23 cellular contexts compared by ENCODE assay signal in genomic region chr15:95609096-95609495, GRCh38.
A peak's percentile ranks its signal among the peaks of the same experiment; 100 is the strongest.
DNase-seq lines count a peak whose midpoint lies in the region; TF ChIP-seq lines count a peak whose summit lies in the region.
"Had no signal": no experiment of that assay in that cellular context is flagged by ENCODE, and none has a peak within 500 bp of the region (broad histone marks: within the 10 kb centered on the region; RNA-seq: fewer than 3 reads in every experiment).

No MANE protein-coding gene starts in this region.

- intact Hi-C loops in head of caudate nucleus (cut with DNase I): no loop called here

- no peaks in the 10 kb centered on the region for H3K36me3 Mint-ChIP-seq in nephron progenitor cell (ENCODE audit: low read depth)
- H3K36me3 Mint-ChIP-seq in chondrocyte (ENCODE audit: low read depth): no peaks in the 10 kb centered on the region
- H3K36me3 Mint-ChIP-seq: activated CD8-positive, alpha-beta memory T cell treated with anti-CD3 and anti-CD28 coated beads, Interleukin-2, amount 10 ng/mL, durations not matched to agents 7 days and 5 days; activated naive CD4-positive, alpha-beta T cell treated with anti-CD3 and anti-CD28 coated beads, Interleukin-2, amount 10 ng/mL, durations not matched to agents 7 days and 5 days; type B pancreatic cell had no signal

- no peak for TF ChIP-seq POLR2A in NB4 (IDR thresholded peaks at IDR 0.05; ENCODE audit: extremely low read depth, insufficient read length)

- no peaks in the 10 kb centered on the region for H3K9me3 Mint-ChIP-seq in nephron progenitor cell
- no peaks in the 10 kb centered on the region for H3K9me3 Mint-ChIP-seq in chondrocyte (ENCODE audit: low read depth)
- H3K9me3 Mint-ChIP-seq: activated CD4-positive, alpha-beta T cell treated with anti-CD3 and anti-CD28 coated beads, Interleukin-2, amount 10 ng/mL, durations not matched to agents 7 days and 5 days; activated naive CD4-positive, alpha-beta T cell treated with anti-CD3 and anti-CD28 coated beads, Interleukin-2, amount 10 ng/mL, durations not matched to agents 7 days and 5 days; T-helper 1 cell treated with Interleukin-12 subunit alpha and Interleukin-12 subunit beta and Interleukin-4 antibody, amounts not matched to agents 30 μg/mL and 1 μg/mL, for 36 hours had no signal

- peak overlapping the region; percentile 77 for H3K27ac Mint-ChIP-seq in nephron progenitor cell
- H3K27ac Mint-ChIP-seq in chondrocyte (ENCODE audit: unreplicated experiment): no peak overlapping the region
- H3K27ac Mint-ChIP-seq: activated CD4-positive, alpha-beta T cell treated with anti-CD3 and anti-CD28 coated beads, Interleukin-2, amount 10 ng/mL, durations not matched to agents 7 days and 5 days; activated CD8-positive, alpha-beta memory T cell treated with anti-CD3 and anti-CD28 coated beads, Interleukin-2, amount 10 ng/mL, durations not matched to agents 7 days and 5 days; activated naive CD4-positive, alpha-beta T cell treated with anti-CD3 and anti-CD28 coated beads, Interleukin-2, amount 10 ng/mL, durations not matched to agents 7 days and 5 days; T-helper 1 cell treated with Interleukin-12 subunit alpha and Interleukin-12 subunit beta and Interleukin-4 antibody, amounts not matched to agents 30 μg/mL and 1 μg/mL, for 36 hours; type B pancreatic cell had no signal

- TF ChIP-seq CTCF in NB4 (IDR thresholded peaks at IDR 0.05; ENCODE audit: low read depth, low read length): no peak
- no peak for TF ChIP-seq CTCF in choroid plexus epithelial cell (conservative IDR thresholded peaks at IDR 0.05; ENCODE audit: low read depth, low read length)
- TF ChIP-seq CTCF in nephron progenitor cell (IDR thresholded peaks at IDR 0.05): no peak
- no peak for TF ChIP-seq CTCF in chondrocyte (IDR thresholded peaks at IDR 0.05)

- H3K27me3 Mint-ChIP-seq in nephron progenitor cell (ENCODE audit: low read depth, poor library complexity) (no peaks in the 10 kb centered on the region), chondrocyte (ENCODE audit: low read depth) (no peaks in the 10 kb centered on the region)
- H3K27me3 Mint-ChIP-seq: activated CD4-positive, alpha-beta T cell treated with anti-CD3 and anti-CD28 coated beads, Interleukin-2, amount 10 ng/mL, durations not matched to agents 7 days and 5 days; activated CD8-positive, alpha-beta memory T cell treated with anti-CD3 and anti-CD28 coated beads, Interleukin-2, amount 10 ng/mL, durations not matched to agents 7 days and 5 days; activated naive CD4-positive, alpha-beta T cell treated with anti-CD3 and anti-CD28 coated beads, Interleukin-2, amount 10 ng/mL, durations not matched to agents 7 days and 5 days; type B pancreatic cell had no signal

- H3K4me3 Mint-ChIP-seq in nephron progenitor cell: no peak overlapping the region
- H3K4me3 Mint-ChIP-seq in chondrocyte (ENCODE audit: unreplicated experiment): no peak overlapping the region
- H3K4me3 Mint-ChIP-seq: activated CD4-positive, alpha-beta T cell treated with anti-CD3 and anti-CD28 coated beads, Interleukin-2, amount 10 ng/mL, durations not matched to agents 7 days and 5 days; activated CD8-positive, alpha-beta memory T cell treated with anti-CD3 and anti-CD28 coated beads, Interleukin-2, amount 10 ng/mL, durations not matched to agents 7 days and 5 days; activated naive CD4-positive, alpha-beta T cell treated with anti-CD3 and anti-CD28 coated beads, Interleukin-2, amount 10 ng/mL, durations not matched to agents 7 days and 5 days; T-helper 1 cell treated with Interleukin-12 subunit alpha and Interleukin-12 subunit beta and Interleukin-4 antibody, amounts not matched to agents 30 μg/mL and 1 μg/mL, for 36 hours; type B pancreatic cell had no signal

- peaks cover 78% of the 10 kb centered on the region for H3K4me1 Mint-ChIP-seq in nephron progenitor cell
- H3K4me1 Mint-ChIP-seq in chondrocyte (ENCODE audit: low read depth): peaks cover 34% of the 10 kb centered on the region
- H3K4me1 Mint-ChIP-seq: activated CD4-positive, alpha-beta T cell treated with anti-CD3 and anti-CD28 coated beads, Interleukin-2, amount 10 ng/mL, durations not matched to agents 7 days and 5 days; activated CD8-positive, alpha-beta memory T cell treated with anti-CD3 and anti-CD28 coated beads, Interleukin-2, amount 10 ng/mL, durations not matched to agents 7 days and 5 days; activated naive CD4-positive, alpha-beta T cell treated with anti-CD3 and anti-CD28 coated beads, Interleukin-2, amount 10 ng/mL, durations not matched to agents 7 days and 5 days had no signal

- H3K4me3 ChIP-seq in NB4 (ENCODE audit: low read depth, low read length) (no peak overlapping the region), choroid plexus epithelial cell (ENCODE audit: low read depth, low read length) (no peak overlapping the region)
- H3K4me3 ChIP-seq: pancreas, stomach had no signal

- DNase-seq in GM04504 (ENCODE audit: low read depth) (peak; percentile 10), NB4 (ENCODE audit: low read depth) (peak; percentile 50), choroid plexus epithelial cell (ENCODE audit: low read depth) (peak; percentile 22), nephron progenitor cell (no peak), head of caudate nucleus (no peak), chondrocyte (ENCODE audit: low spot score) (no peak), NCI-H2081 (lab: John Stamatoyannopoulos, UW) (no peak), RPMI8226 (no peak)
- DNase-seq: activated CD4-positive, alpha-beta T cell treated with anti-CD3 and anti-CD28 coated beads, Interleukin-2, amount 10 ng/mL, durations not matched to agents 7 days and 5 days; activated CD8-positive, alpha-beta memory T cell treated with anti-CD3 and anti-CD28 coated beads, Interleukin-2, amount 10 ng/mL, durations not matched to agents 7 days and 5 days; activated naive CD4-positive, alpha-beta T cell treated with anti-CD3 and anti-CD28 coated beads, Interleukin-2, amount 10 ng/mL, durations not matched to agents 7 days and 5 days; caudate nucleus; DMS79 treated with DMSO at 0.1 percent for 48 hours; mesenchymal stem cell; NCI-H1436 treated with DMSO at 0.1 percent for 48 hours; NCI-H2171; NCI-H526; pancreas; right cardiac atrium; Right ventricle myocardium superior; stomach had no signal

Comparison
In these comparisons a context has a peak if more than half of its experiments do, and no peak if none do; other contexts are left out.
1. DNase-seq: peak in GM04504 (single experiment), NB4 (single experiment) and choroid plexus epithelial cell (single experiment); none in nephron progenitor cell (single experiment), head of caudate nucleus (0 of 42), chondrocyte (single experiment), NCI-H2081 (0 of 2) and RPMI8226 (single experiment).